In genomic region chr19:39265321-39265916, GRCh38 we compare ENCODE assay signal across 20 cellular contexts. TPM values are rescaled to one million over a fixed set of nuclear protein-coding genes. Genes with fewer than 3 reads are reported as not detected.
DNase-seq lines count a peak whose midpoint lies in the region; ATAC-seq and TF ChIP-seq lines count a peak whose summit lies in the region.
"Had no signal": no experiment of that assay in that cellular context is flagged by ENCODE, and none has a peak within 500 bp of the region (broad histone marks: within the 10 kb centered on the region; RNA-seq: fewer than 3 reads in every experiment).

No MANE protein-coding gene starts in this region.

- no peak overlapping the region for H3K4me3 ChIP-seq in hepatocyte
- no peak overlapping the region for H3K4me3 ChIP-seq in Karpas-422 (ENCODE audit: low read length)

- H4K20me1 ChIP-seq in hepatocyte (ENCODE audit: insufficient read depth, poor library complexity, severe bottlenecking) (no peaks in the 10 kb centered on the region), Karpas-422 (ENCODE audit: insufficient read depth, low read depth, low read length) (no peaks in the 10 kb centered on the region)

- H3K79me2 ChIP-seq in hepatocyte (no peaks in the 10 kb centered on the region), Karpas-422 (ENCODE audit: low read length) (no peaks in the 10 kb centered on the region)

- H3K4me2 ChIP-seq in hepatocyte (peak overlapping the region; percentile 69), Karpas-422 (ENCODE audit: low read depth, low read length, poor library complexity, severe bottlenecking) (no peak overlapping the region)

- H3K36me3 ChIP-seq in hepatocyte (replicated peaks; ENCODE audit: insufficient read depth, low read depth) (no peaks in the 10 kb centered on the region), Karpas-422 (ENCODE audit: insufficient read depth, low read length) (no peaks in the 10 kb centered on the region)

- H3K36me3 Mint-ChIP-seq in stimulated activated effector memory CD8-positive, alpha-beta T cell treated with anti-CD3 and anti-CD28 coated beads, Interleukin-12 subunit alpha, Interleukin-12 subunit beta, amount 100 ng/mL, for 72 hours = no peaks in the 10 kb centered on the region
- H3K36me3 Mint-ChIP-seq: activated naive CD4-positive, alpha-beta T cell treated with anti-CD3 and anti-CD28 coated beads, Interleukin-2, amount 10 ng/mL, durations not matched to agents 7 days and 5 days had no signal

- 56% methylated on average over 38 of the region's 39 CpGs for WGBS in hepatocyte (ENCODE audit: low lambda C conversion rate, missing lambda C conversion rate)

- H2AFZ ChIP-seq in hepatocyte (no peak overlapping the region), Karpas-422 (ENCODE audit: low read length) (no peak overlapping the region)

- H3K9me3 Mint-ChIP-seq in stimulated activated effector memory CD8-positive, alpha-beta T cell treated with anti-CD3 and anti-CD28 coated beads, Interleukin-12 subunit alpha, Interleukin-12 subunit beta, amount 100 ng/mL, for 72 hours = no peaks in the 10 kb centered on the region
- H3K9me3 Mint-ChIP-seq: activated naive CD4-positive, alpha-beta T cell treated with anti-CD3 and anti-CD28 coated beads, Interleukin-2, amount 10 ng/mL, durations not matched to agents 7 days and 5 days; central memory CD8-positive, alpha-beta T cell; nephron had no signal

- TF ChIP-seq CTCF in hepatocyte (IDR thresholded peaks at IDR 0.05; ENCODE audit: poor library complexity) = no peak

- DNase-seq in DMS 273 (lab: John Stamatoyannopoulos, UW; ENCODE audit: unreplicated experiment) = peak; percentile 54
- no peak for DNase-seq in DMS 273 treated with DMSO at 0.1 percent for 48 hours (lab: John Stamatoyannopoulos, UW)
- peak; percentile 34 for DNase-seq in stimulated activated CD4-positive, alpha-beta T cell treated with anti-CD3 and anti-CD28 coated beads, Interleukin-15, amount 100 ng/mL, for 24 hours
- DNase-seq in stimulated activated CD4-positive, alpha-beta T cell treated with anti-CD3 and anti-CD28 coated beads, Interleukin-4, amount 100 ng/mL, for 24 hours = no peak
- no peak for DNase-seq in hepatocyte (ENCODE audit: low spot score)
- DNase-seq in stimulated activated effector memory CD8-positive, alpha-beta T cell treated with anti-CD3 and anti-CD28 coated beads, Interleukin-12 subunit alpha, Interleukin-12 subunit beta, amount 100 ng/mL, for 72 hours (ENCODE audit: low spot score in 2 of 2) = no peak
- no peak for DNase-seq in Karpas-422
- DNase-seq: activated naive CD4-positive, alpha-beta T cell treated with anti-CD3 and anti-CD28 coated beads, Interleukin-2, amount 10 ng/mL, durations not matched to agents 7 days and 5 days; MM.1S; NCI-H446 treated with DMSO at 0.1 percent for 48 hours; RPMI8226 had no signal

- H3K4me1 ChIP-seq in hepatocyte (ENCODE audit: insufficient read depth) = peaks cover 15% of the 10 kb centered on the region
- H3K4me1 ChIP-seq in Karpas-422 (ENCODE audit: low read length) = no peaks in the 10 kb centered on the region

- peak overlapping the region; percentile 14 for H3K4me3 Mint-ChIP-seq in stimulated activated effector memory CD8-positive, alpha-beta T cell treated with anti-CD3 and anti-CD28 coated beads, Interleukin-12 subunit alpha, Interleukin-12 subunit beta, amount 100 ng/mL, for 72 hours
- H3K4me3 Mint-ChIP-seq: activated naive CD4-positive, alpha-beta T cell treated with anti-CD3 and anti-CD28 coated beads, Interleukin-2, amount 10 ng/mL, durations not matched to agents 7 days and 5 days; central memory CD8-positive, alpha-beta T cell had no signal

- peaks cover 10% of the 10 kb centered on the region for H3K4me1 Mint-ChIP-seq in stimulated activated effector memory CD8-positive, alpha-beta T cell treated with anti-CD3 and anti-CD28 coated beads, Interleukin-12 subunit alpha, Interleukin-12 subunit beta, amount 100 ng/mL, for 72 hours
- H3K4me1 Mint-ChIP-seq: activated naive CD4-positive, alpha-beta T cell treated with anti-CD3 and anti-CD28 coated beads, Interleukin-2, amount 10 ng/mL, durations not matched to agents 7 days and 5 days had no signal

- H3K27ac ChIP-seq in hepatocyte (no peak overlapping the region), Karpas-422 (ENCODE audit: low read length) (no peak overlapping the region)
- H3K27ac ChIP-seq: 22Rv1 had no signal

- H3K9me3 ChIP-seq in hepatocyte (ENCODE audit: low read depth) = no peaks in the 10 kb centered on the region
- H3K9me3 ChIP-seq in Karpas-422 (ENCODE audit: low read length) = no peaks in the 10 kb centered on the region

- peaks cover 38% of the 10 kb centered on the region for H3K27me3 ChIP-seq in hepatocyte
- H3K27me3 ChIP-seq in Karpas-422 (ENCODE audit: low read length) = no peaks in the 10 kb centered on the region

- H3K9me2 ChIP-seq in hepatocyte (replicated peaks; ENCODE audit: insufficient read depth) (no peaks in the 10 kb centered on the region), Karpas-422 (replicated peaks; ENCODE audit: insufficient read depth, low read length) (no peaks in the 10 kb centered on the region)

- no peak overlapping the region for H3K9ac ChIP-seq in Karpas-422 (ENCODE audit: low read length)

- H3K27ac Mint-ChIP-seq in stimulated activated effector memory CD8-positive, alpha-beta T cell treated with anti-CD3 and anti-CD28 coated beads, Interleukin-12 subunit alpha, Interleukin-12 subunit beta, amount 100 ng/mL, for 72 hours = no peak overlapping the region
- H3K27ac Mint-ChIP-seq: activated naive CD4-positive, alpha-beta T cell treated with anti-CD3 and anti-CD28 coated beads, Interleukin-2, amount 10 ng/mL, durations not matched to agents 7 days and 5 days; nephron had no signal

- no peak for ATAC-seq in stimulated activated effector memory CD8-positive, alpha-beta T cell treated with anti-CD3 and anti-CD28 coated beads, Interleukin-12 subunit alpha, Interleukin-12 subunit beta, amount 100 ng/mL, for 72 hours
- no peak for ATAC-seq in HG03432 (IDR thresholded peaks at IDR 0.05; ENCODE audit: unreplicated experiment)

RNA-seq across cellular contexts. Expression of gene IFNL2, which starts 2.8 kb away (rescaled TPM):
- total RNA-seq in hepatocyte = not detected in 2 replicates
- polyA plus RNA-seq in hepatocyte = not detected in 2 replicates
- not detected in 2 replicates for total RNA-seq in Karpas-422 (2014; rRNA removed; shearing (Covaris generic); ENCODE audit: low replicate concordance)
- total RNA-seq: activated CD8-positive, alpha-beta memory T cell treated with anti-CD3 and anti-CD28 coated beads for 36 hours; CD8-positive, alpha-beta memory T cell; endothelial cell of umbilical vein; lower leg skin; T-helper 2 cell treated with Interferon-gamma antibody and Interleukin-4, amounts not matched to agents 100 ng/mL and 5 ng/mL, for 36 hours had no signal
- polyA plus RNA-seq: CD8-positive, alpha-beta memory T cell; endothelial cell of umbilical vein had no signal

RNA-seq across cellular contexts. Expression of gene IFNL4, which starts 16.8 kb away (rescaled TPM):
- total RNA-seq in hepatocyte = not detected in 2 replicates
- 0.29 TPM in 1 of 2 replicates, not detected in the other for polyA plus RNA-seq in hepatocyte
- not detected in 2 replicates for total RNA-seq in Karpas-422 (2014; rRNA removed; shearing (Covaris generic); ENCODE audit: low replicate concordance)
- total RNA-seq: endothelial cell of umbilical vein; lower leg skin; T-helper 2 cell treated with Interferon-gamma antibody and Interleukin-4, amounts not matched to agents 100 ng/mL and 5 ng/mL, for 36 hours had no signal
- polyA plus RNA-seq: CD8-positive, alpha-beta memory T cell; endothelial cell of umbilical vein had no signal

RNA-seq across cellular contexts. Expression of gene IFNL3, which starts 20.6 kb away (rescaled TPM):
- not detected in 2 replicates for total RNA-seq in hepatocyte
- polyA plus RNA-seq in hepatocyte = 0.26 TPM in 1 of 2 replicates, not detected in the other
- not detected in 2 replicates for total RNA-seq in Karpas-422 (2014; rRNA removed; shearing (Covaris generic); ENCODE audit: low replicate concordance)
- total RNA-seq: activated CD8-positive, alpha-beta memory T cell treated with anti-CD3 and anti-CD28 coated beads for 36 hours; CD8-positive, alpha-beta memory T cell; endothelial cell of umbilical vein; lower leg skin; T-helper 2 cell treated with Interferon-gamma antibody and Interleukin-4, amounts not matched to agents 100 ng/mL and 5 ng/mL, for 36 hours had no signal
- polyA plus RNA-seq: CD8-positive, alpha-beta memory T cell; endothelial cell of umbilical vein had no signal

RNA-seq across cellular contexts. Expression of gene IFNL1, which starts 30.8 kb away (rescaled TPM):
- total RNA-seq in hepatocyte = not detected in 2 replicates
- not detected in 2 replicates for polyA plus RNA-seq in hepatocyte
- total RNA-seq in Karpas-422 (2014; rRNA removed; shearing (Covaris generic); ENCODE audit: low replicate concordance) = not detected in 2 replicates
- total RNA-seq: activated CD8-positive, alpha-beta memory T cell treated with anti-CD3 and anti-CD28 coated beads for 36 hours; CD8-positive, alpha-beta memory T cell; endothelial cell of umbilical vein; lower leg skin had no signal
- polyA plus RNA-seq: endothelial cell of umbilical vein had no signal

RNA-seq across cellular contexts. Expression of gene LRFN1, which starts 55.2 kb away (rescaled TPM):
- 1.1 and 2.4 TPM in 2 replicates for total RNA-seq in hepatocyte
- polyA plus RNA-seq in hepatocyte = 5.6 and 6.1 TPM in 2 replicates
- not detected in 2 replicates for total RNA-seq in Karpas-422 (2014; rRNA removed; shearing (Covaris generic); ENCODE audit: low replicate concordance)

Comparison
In these comparisons a context has a peak if more than half of its experiments do, and no peak if none do; other contexts are left out.
1. DNase-seq: peak in DMS 273 (single experiment) and stimulated activated CD4-positive, alpha-beta T cell treated with anti-CD3 and anti-CD28 coated beads, Interleukin-15, amount 100 ng/mL, for 24 hours (single experiment); none in DMS 273 treated with DMSO at 0.1 percent for 48 hours (single experiment), stimulated activated CD4-positive, alpha-beta T cell treated with anti-CD3 and anti-CD28 coated beads, Interleukin-4, amount 100 ng/mL, for 24 hours (single experiment), hepatocyte (single experiment), stimulated activated effector memory CD8-positive, alpha-beta T cell treated with anti-CD3 and anti-CD28 coated beads, Interleukin-12 subunit alpha, Interleukin-12 subunit beta, amount 100 ng/mL, for 72 hours (0 of 2) and Karpas-422 (single experiment).